Comparison of ENCODE assay signal across 18 cellular contexts in the genomic region with DNA sequence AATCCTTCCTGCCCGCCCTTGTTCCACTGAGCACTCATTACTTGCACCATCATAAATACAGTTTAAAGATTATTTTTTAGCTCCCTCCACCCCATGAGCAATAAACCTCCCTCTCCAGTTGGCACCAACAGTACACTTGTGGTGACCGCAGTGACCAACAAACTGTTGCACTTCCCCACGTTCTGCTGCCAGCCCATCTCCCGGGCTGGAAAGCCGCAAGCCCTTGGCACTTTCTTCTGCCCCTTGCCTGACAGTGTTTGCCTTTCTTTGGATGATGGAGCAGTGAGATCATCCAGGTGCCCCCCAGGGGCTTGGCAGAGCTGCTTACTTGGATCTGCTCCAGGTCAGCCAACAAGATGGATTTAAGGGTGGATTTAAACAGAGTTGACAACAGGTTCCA. TPM values are rescaled to one million over a fixed set of nuclear protein-coding genes. Genes with fewer than 3 reads are reported as not detected.
DNase-seq lines count a peak whose midpoint lies in the region; ATAC-seq, FAIRE-seq and TF ChIP-seq lines count a peak whose summit lies in the region.
"Had no signal": no experiment of that assay in that cellular context is flagged by ENCODE, and none has a peak within 500 bp of the region (broad histone marks: within the 10 kb centered on the region; RNA-seq: fewer than 3 reads in every experiment).

No MANE protein-coding gene starts in this region.

- dilution Hi-C loops in mammary epithelial cell (cut with HindIII; ENCODE audit: low sequenced_read_pairs): loop anchor here (5.0 kb wide), 1 partner anchor 116 kb away; no protein-coding TSS in a partner anchor

- ATAC-seq in GM18867 (IDR thresholded peaks at IDR 0.05; ENCODE audit: unreplicated experiment): no peak
- ATAC-seq: heart left ventricle, Right ventricle myocardium inferior had no signal

- in situ Hi-C loops in mammary epithelial cell (cut with MboI; ENCODE audit: low sequenced_read_pairs in 2 of 2): no loop called here

- no peak overlapping the region for H2AFZ ChIP-seq in mammary epithelial cell (ENCODE audit: low read depth, low read length)

- intact Hi-C loops in mammary epithelial cell (cut with micrococcal nuclease): no loop called here
- intact Hi-C loops in left ventricle myocardium inferior (cut with micrococcal nuclease): no loop called here
- intact Hi-C loops in kidney (cut with DNase I): no loop called here

- no peak overlapping the region for H3K4me2 ChIP-seq in mammary epithelial cell (ENCODE audit: insufficient read depth, low read depth, low read length)

- no peak for TF ChIP-seq EP300 in Ishikawa (IDR thresholded peaks at IDR 0.05; ENCODE audit: borderline replicate concordance)

- no peaks in the 10 kb centered on the region for H4K20me1 ChIP-seq in mammary epithelial cell (ENCODE audit: insufficient read depth, low read length)

- no peaks in the 10 kb centered on the region for H3K79me2 ChIP-seq in mammary epithelial cell (ENCODE audit: insufficient read depth, low read length)

- DNase-seq in NCI-H446 treated with DMSO at 0.1 percent for 48 hours (lab: John Stamatoyannopoulos, UW) (peak; percentile 59), mammary epithelial cell (peak; percentile 81), left ventricle myocardium inferior (no peak), kidney (no peak)
- DNase-seq: activated naive CD4-positive, alpha-beta T cell treated with anti-CD3 and anti-CD28 coated beads for 36 hours; heart left ventricle; MM.1S; NCI-H524; nephron progenitor cell had no signal

- 0% methylated on average over 5 of the region's 5 CpGs for WGBS in mammary epithelial cell (ENCODE audit: low coverage, missing lambda C conversion rate)

- no peak overlapping the region for H3K4me3 ChIP-seq in mammary epithelial cell (replicated peaks in 1 of 3; ENCODE audit: insufficient read depth in 1 of 3, low read depth in 2 of 3, low read length in 3 of 3)
- no peak overlapping the region for H3K4me3 ChIP-seq in stomach smooth muscle (ENCODE audit: low read length in 2 of 2)
- H3K4me3 ChIP-seq in left ventricle myocardium inferior: no peak overlapping the region
- H3K4me3 ChIP-seq in kidney (ENCODE audit: low read length in 2 of 2): no peak overlapping the region
- H3K4me3 ChIP-seq: cardiac muscle cell, heart left ventricle had no signal

- no peaks in the 10 kb centered on the region for H3K36me3 ChIP-seq in mammary epithelial cell (ENCODE audit: insufficient read depth, low read length)
- H3K36me3 ChIP-seq in stomach smooth muscle (ENCODE audit: control insufficient read depth in 2 of 2, insufficient read depth in 2 of 2, low read length in 2 of 2): no peaks in the 10 kb centered on the region
- H3K36me3 ChIP-seq in left ventricle myocardium inferior: no peaks in the 10 kb centered on the region
- H3K36me3 ChIP-seq in kidney (ENCODE audit: control insufficient read depth in 1 of 2, insufficient read depth in 2 of 2, low read length in 2 of 2): no peaks in the 10 kb centered on the region
- H3K36me3 ChIP-seq: cardiac muscle cell, heart left ventricle had no signal

- H3K27me3 ChIP-seq in mammary epithelial cell (ENCODE audit: insufficient read depth, low read length) (peaks cover 6% of the 10 kb centered on the region), stomach smooth muscle (ENCODE audit: control insufficient read depth in 1 of 2, insufficient read depth in 2 of 2, low read length in 2 of 2) (no peaks in the 10 kb centered on the region), left ventricle myocardium inferior (ENCODE audit: low read depth) (peaks cover 10% of the 10 kb centered on the region)
- H3K27me3 ChIP-seq: cardiac muscle cell, heart left ventricle had no signal

- H3K9me3 ChIP-seq in mammary epithelial cell (replicated peaks; ENCODE audit: insufficient read depth, low read length): no peaks in the 10 kb centered on the region
- H3K9me3 ChIP-seq in stomach smooth muscle (ENCODE audit: control insufficient read depth in 2 of 2, low read length in 2 of 2): no peaks in the 10 kb centered on the region
- H3K9me3 ChIP-seq in left ventricle myocardium inferior (replicated peaks): no peaks in the 10 kb centered on the region
- H3K9me3 ChIP-seq in kidney (ENCODE audit: control insufficient read depth in 1 of 2, low read length in 2 of 2): no peaks in the 10 kb centered on the region
- H3K9me3 ChIP-seq: heart left ventricle had no signal

- FAIRE-seq in kidney (lab: Jason Lieb, UNC): no peak
- FAIRE-seq: endometrium, H54, TTC549 had no signal

- no TSS peak for BruUV-seq in mammary epithelial cell (replicated peaks; lab: Mats Ljungman, UMichigan)

- CTCF ChIA-PET in mammary epithelial cell (lab: Charles Lee; ENCODE audit: low non-redundant PET): no interaction called here

- no peak overlapping the region for H3K27ac ChIP-seq in mammary epithelial cell (ENCODE audit: insufficient read depth, low read depth, low read length)
- H3K27ac ChIP-seq in stomach smooth muscle (ENCODE audit: low read length): peak overlapping the region; percentile 41
- no peak overlapping the region for H3K27ac ChIP-seq in left ventricle myocardium inferior (replicated peaks)
- no peak overlapping the region for H3K27ac ChIP-seq in kidney (ENCODE audit: low read depth in 2 of 2, low read length in 2 of 2)
- H3K27ac ChIP-seq: cardiac muscle cell had no signal

- TF ChIP-seq RAD21 in Ishikawa (IDR thresholded peaks at IDR 0.05; ENCODE audit: low read depth): no peak

- H3K9ac ChIP-seq in mammary epithelial cell (ENCODE audit: insufficient read depth, low read length) (no peak overlapping the region), stomach smooth muscle (ENCODE audit: low read length in 2 of 2) (no peak overlapping the region), kidney (ENCODE audit: low read length in 2 of 2) (no peak overlapping the region)

- TF ChIP-seq CTCF in mammary epithelial cell (conservative IDR thresholded peaks at IDR 0.05 in 1 of 2, IDR thresholded peaks at IDR 0.05 in 1 of 2; ENCODE audit: extremely low read depth in 1 of 2, insufficient read depth in 1 of 2, low read depth in 1 of 2, low read length in 2 of 2) (no peak), left ventricle myocardium inferior (IDR thresholded peaks at IDR 0.05; ENCODE audit: borderline replicate concordance) (no peak), kidney (IDR thresholded peaks at IDR 0.05; ENCODE audit: borderline replicate concordance, extremely low read depth, insufficient read depth) (no peak)

- H3K4me1 ChIP-seq in mammary epithelial cell (ENCODE audit: insufficient read depth, low read length) (peaks cover 12% of the 10 kb centered on the region), stomach smooth muscle (ENCODE audit: control insufficient read depth, insufficient read depth, low read length) (peaks cover 16% of the 10 kb centered on the region), left ventricle myocardium inferior (no peaks in the 10 kb centered on the region), kidney (ENCODE audit: control insufficient read depth in 1 of 2, insufficient read depth in 1 of 2, low read depth in 1 of 2, low read length in 2 of 2) (no peaks in the 10 kb centered on the region)
- H3K4me1 ChIP-seq: heart left ventricle had no signal

TF ChIP-seq in Ishikawa, 13 proteins besides CTCF, POLR2A, EP300 and RAD21:
- TF ChIP-seq TCF12 (IDR thresholded peaks at IDR 0.05; ENCODE audit: low read depth) (no peak), ZBTB7A (IDR thresholded peaks at IDR 0.05; ENCODE audit: low read depth) (no peak), TEAD4 (IDR thresholded peaks at IDR 0.05) (no peak), CREB1 (IDR thresholded peaks at IDR 0.05; ENCODE audit: low read depth) (no peak), TAF1 (IDR thresholded peaks at IDR 0.05; ENCODE audit: low read depth) (no peak), NFIC (IDR thresholded peaks at IDR 0.05) (peak; percentile 64; the same call in 1 of the 2 replicates)
- TF ChIP-seq, protein P1, sequence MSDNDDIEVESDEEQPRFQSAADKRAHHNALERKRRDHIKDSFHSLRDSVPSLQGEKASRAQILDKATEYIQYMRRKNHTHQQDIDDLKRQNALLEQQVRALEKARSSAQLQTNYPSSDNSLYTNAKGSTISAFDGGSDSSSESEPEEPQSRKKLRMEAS (IDR thresholded peaks at IDR 0.05): no peak
- TF ChIP-seq, protein P2, sequence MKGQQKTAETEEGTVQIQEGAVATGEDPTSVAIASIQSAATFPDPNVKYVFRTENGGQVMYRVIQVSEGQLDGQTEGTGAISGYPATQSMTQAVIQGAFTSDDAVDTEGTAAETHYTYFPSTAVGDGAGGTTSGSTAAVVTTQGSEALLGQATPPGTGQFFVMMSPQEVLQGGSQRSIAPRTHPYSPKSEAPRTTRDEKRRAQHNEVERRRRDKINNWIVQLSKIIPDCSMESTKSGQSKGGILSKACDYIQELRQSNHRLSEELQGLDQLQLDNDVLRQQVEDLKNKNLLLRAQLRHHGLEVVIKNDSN (IDR thresholded peaks at IDR 0.05): no peak

RNA-seq across cellular contexts. Expression of a gene that starts 21.6 kb away (rescaled TPM):
- total RNA-seq in mammary epithelial cell (under 1 TPM in 1 of 2 donors, not detected in 1; 0.17 TPM), left ventricle myocardium inferior (0.77 TPM), kidney (1.2 TPM)
- polyA plus RNA-seq in mammary epithelial cell (0.01 TPM), kidney (ENCODE audit: insufficient read depth, low read depth, low replicate concordance) (0.26 TPM)
- polyA minus RNA-seq in mammary epithelial cell: not detected
- total RNA-seq: activated CD8-positive, alpha-beta memory T cell treated with anti-CD3 and anti-CD28 coated beads for 36 hours; activated naive CD4-positive, alpha-beta T cell treated with anti-CD3 and anti-CD28 coated beads for 36 hours had no signal

Comparison
In these comparisons a context has a peak if more than half of its experiments do, and no peak if none do; other contexts are left out.
1. DNase-seq: peak in NCI-H446 treated with DMSO at 0.1 percent for 48 hours (single experiment) and mammary epithelial cell (single experiment); none in left ventricle myocardium inferior (single experiment) and kidney (single experiment).